In genomic region chr2:60554649-60555065, GRCh38 we compare ENCODE assay signal across 8 cellular contexts. TPM values are rescaled to one million over a fixed set of nuclear protein-coding genes. Genes with fewer than 3 reads are reported as not detected.
DNase-seq lines count a peak whose midpoint lies in the region; ATAC-seq and TF ChIP-seq lines count a peak whose summit lies in the region.

No MANE protein-coding gene starts in this region.

- no peaks in the 10 kb centered on the region for H3K9me2 ChIP-seq in MM.1S (replicated peaks; ENCODE audit: insufficient read depth, low read length)

- TF ChIP-seq CTCF in MM.1S (IDR thresholded peaks at IDR 0.05; ENCODE audit: low read length) (no peak), choroid plexus epithelial cell (conservative IDR thresholded peaks at IDR 0.05; ENCODE audit: low read depth, low read length) (no peak), mesothelial cell of epicardium (IDR thresholded peaks at IDR 0.05; ENCODE audit: unreplicated experiment) (no peak)

- H3K9ac ChIP-seq in MM.1S (ENCODE audit: low read length) = peak overlapping the region; percentile 66

- no peaks in the 10 kb centered on the region for H3K9me3 Mint-ChIP-seq in T-helper 1 cell treated with Interleukin-12 subunit alpha and Interleukin-12 subunit beta and Interleukin-4 antibody, amounts not matched to agents 30 μg/mL and 1 μg/mL, for 36 hours
- H3K9me3 Mint-ChIP-seq in mesothelial cell of epicardium = no peaks in the 10 kb centered on the region

- H3K27me3 ChIP-seq in MM.1S (replicated peaks; ENCODE audit: insufficient read depth, low read length) (peaks cover 6% of the 10 kb centered on the region; the same call in 1 of the 2 replicates), aorta (ENCODE audit: control insufficient read depth in 1 of 2, insufficient read depth in 2 of 2, low read length in 1 of 2) (peaks cover 0 to under 1% of the 10 kb centered on the region in 2 donors)

- WGBS in aorta, 2 donors = 0% methylated on average over 28 of the region's 28 CpGs

- no peak overlapping the region for H3K27ac Mint-ChIP-seq in T-helper 1 cell treated with Interleukin-12 subunit alpha and Interleukin-12 subunit beta and Interleukin-4 antibody, amounts not matched to agents 30 μg/mL and 1 μg/mL, for 36 hours
- H3K27ac Mint-ChIP-seq in mesothelial cell of epicardium = peak overlapping the region; percentile 92

- H4K20me1 ChIP-seq in MM.1S (ENCODE audit: insufficient read depth, low read length) = no peaks in the 10 kb centered on the region

- H3K4me1 Mint-ChIP-seq in T-helper 1 cell treated with Interleukin-12 subunit alpha and Interleukin-12 subunit beta and Interleukin-4 antibody, amounts not matched to agents 30 μg/mL and 1 μg/mL, for 36 hours (ENCODE audit: low read depth) = peaks cover 20% of the 10 kb centered on the region
- H3K4me1 Mint-ChIP-seq in mesothelial cell of epicardium = peaks cover 20% of the 10 kb centered on the region

- H3K36me3 ChIP-seq in MM.1S (replicated peaks; ENCODE audit: insufficient read depth, low read length) (no peaks in the 10 kb centered on the region), aorta (ENCODE audit: control insufficient read depth in 1 of 2, insufficient read depth in 2 of 2, low read length in 1 of 2) (no peaks in the 10 kb centered on the region)

- H3K4me3 ChIP-seq in MM.1S (ENCODE audit: low read length) (peak overlapping the region; percentile 91), choroid plexus epithelial cell (ENCODE audit: low read depth, low read length) (peak overlapping the region; percentile 85), aorta (ENCODE audit: low read length in 2 of 2) (peak overlapping the region; percentile 32 to 58)

- peaks cover 5% of the 10 kb centered on the region; the same call in 1 of the 2 replicates for H3K4me1 ChIP-seq in MM.1S (ENCODE audit: low read length)
- H3K4me1 ChIP-seq in aorta (ENCODE audit: control insufficient read depth in 1 of 2, insufficient read depth in 2 of 2, low read length in 2 of 2) = no peaks in the 10 kb centered on the region

- H3K4me2 ChIP-seq in MM.1S (ENCODE audit: low read depth, low read length) = peak overlapping the region; percentile 95

- peaks cover 91% of the 10 kb centered on the region for H3K27me3 Mint-ChIP-seq in T-helper 1 cell treated with Interleukin-12 subunit alpha and Interleukin-12 subunit beta and Interleukin-4 antibody, amounts not matched to agents 30 μg/mL and 1 μg/mL, for 36 hours (ENCODE audit: low read depth)
- no peaks in the 10 kb centered on the region for H3K27me3 Mint-ChIP-seq in mesothelial cell of epicardium (ENCODE audit: low read depth)

- H3F3A ChIP-seq in MM.1S (ENCODE audit: insufficient read depth, low read length) = peaks cover 38% of the 10 kb centered on the region

- H3K4me3 Mint-ChIP-seq in T-helper 1 cell treated with Interleukin-12 subunit alpha and Interleukin-12 subunit beta and Interleukin-4 antibody, amounts not matched to agents 30 μg/mL and 1 μg/mL, for 36 hours = peak overlapping the region; percentile 72
- H3K4me3 Mint-ChIP-seq in mesothelial cell of epicardium = peak overlapping the region; percentile 85

- H3K79me2 ChIP-seq in MM.1S (ENCODE audit: low read length) = no peaks in the 10 kb centered on the region

- peak; percentile 16 for ATAC-seq in aorta (ENCODE audit: low FRiP score)
- ATAC-seq in HG02885 (IDR thresholded peaks at IDR 0.05; ENCODE audit: poor library complexity, unreplicated experiment) = no peak

- H3K27ac ChIP-seq in MM.1S (ENCODE audit: low read length) (peak overlapping the region; percentile 65; the same call in 1 of the 2 replicates), aorta (ENCODE audit: low read depth in 1 of 2, low read length in 2 of 2) (no peak overlapping the region)

- no peaks in the 10 kb centered on the region for H3K36me3 Mint-ChIP-seq in T-helper 1 cell treated with Interleukin-12 subunit alpha and Interleukin-12 subunit beta and Interleukin-4 antibody, amounts not matched to agents 30 μg/mL and 1 μg/mL, for 36 hours (ENCODE audit: low read depth)
- no peaks in the 10 kb centered on the region for H3K36me3 Mint-ChIP-seq in mesothelial cell of epicardium

- no peaks in the 10 kb centered on the region for H3K9me3 ChIP-seq in MM.1S (replicated peaks; ENCODE audit: insufficient read depth, low read length)
- H3K9me3 ChIP-seq in aorta (ENCODE audit: control insufficient read depth, low read length) = no peaks in the 10 kb centered on the region

- H2AFZ ChIP-seq in MM.1S (ENCODE audit: low read length) = peak overlapping the region; percentile 89

- intact Hi-C loops in aorta (cut with DNase I) = no loop called here

- no peak for DNase-seq in T-helper 1 cell
- no peak for DNase-seq in MM.1S
- DNase-seq in choroid plexus epithelial cell (ENCODE audit: low read depth) = no peak
- DNase-seq in mesothelial cell of epicardium (ENCODE audit: low spot score in 2 of 2, unreplicated experiment in 2 of 2) = peak in 1 of 2 experiments; percentile 62
- DNase-seq in aorta = no peak
- no peak for DNase-seq in NCI-H446 treated with DMSO at 0.1 percent for 48 hours (lab: John Stamatoyannopoulos, UW)

RNA-seq across cellular contexts. Expression of gene BCL11A, which starts 1.2 kb away (rescaled TPM):
- total RNA-seq in mesothelial cell of epicardium (139 to 142 TPM (median 141 TPM) in 3 replicates), aorta (1 to 10 TPM in 1 of 2 donors, under 1 TPM in 1; 0.97 to 2.0 TPM)
- 1 to 10 TPM in 1 of 2 donors, not detected in 1; 4.4 TPM for polyA plus RNA-seq in aorta

Comparison
In these comparisons a context has a peak if more than half of its experiments do, and no peak if none do; other contexts are left out.
1. RNA of gene BCL11A, which starts 1.2 kb away (total RNA-seq): 139 to 142 TPM in mesothelial cell of epicardium; 0.97 to 2.0 TPM in aorta; every median in the first group is over 10 times any median in the second.
2. Peak in every context shown above with its lines, with median percentiles within 50 percentile points of each other: H3K4me3 ChIP-seq.